1 cellular context compared by ENCODE assay signal in genomic region chr1:20964540-20965484, GRCh38.
TF ChIP-seq lines count a peak whose summit lies in the region.

No MANE protein-coding gene starts in this region.

TF ChIP-seq in GM23338, 12 proteins besides CTCF, POLR2A, EP300 and RAD21 (continued from another document):
- TF ChIP-seq, protein P1, sequence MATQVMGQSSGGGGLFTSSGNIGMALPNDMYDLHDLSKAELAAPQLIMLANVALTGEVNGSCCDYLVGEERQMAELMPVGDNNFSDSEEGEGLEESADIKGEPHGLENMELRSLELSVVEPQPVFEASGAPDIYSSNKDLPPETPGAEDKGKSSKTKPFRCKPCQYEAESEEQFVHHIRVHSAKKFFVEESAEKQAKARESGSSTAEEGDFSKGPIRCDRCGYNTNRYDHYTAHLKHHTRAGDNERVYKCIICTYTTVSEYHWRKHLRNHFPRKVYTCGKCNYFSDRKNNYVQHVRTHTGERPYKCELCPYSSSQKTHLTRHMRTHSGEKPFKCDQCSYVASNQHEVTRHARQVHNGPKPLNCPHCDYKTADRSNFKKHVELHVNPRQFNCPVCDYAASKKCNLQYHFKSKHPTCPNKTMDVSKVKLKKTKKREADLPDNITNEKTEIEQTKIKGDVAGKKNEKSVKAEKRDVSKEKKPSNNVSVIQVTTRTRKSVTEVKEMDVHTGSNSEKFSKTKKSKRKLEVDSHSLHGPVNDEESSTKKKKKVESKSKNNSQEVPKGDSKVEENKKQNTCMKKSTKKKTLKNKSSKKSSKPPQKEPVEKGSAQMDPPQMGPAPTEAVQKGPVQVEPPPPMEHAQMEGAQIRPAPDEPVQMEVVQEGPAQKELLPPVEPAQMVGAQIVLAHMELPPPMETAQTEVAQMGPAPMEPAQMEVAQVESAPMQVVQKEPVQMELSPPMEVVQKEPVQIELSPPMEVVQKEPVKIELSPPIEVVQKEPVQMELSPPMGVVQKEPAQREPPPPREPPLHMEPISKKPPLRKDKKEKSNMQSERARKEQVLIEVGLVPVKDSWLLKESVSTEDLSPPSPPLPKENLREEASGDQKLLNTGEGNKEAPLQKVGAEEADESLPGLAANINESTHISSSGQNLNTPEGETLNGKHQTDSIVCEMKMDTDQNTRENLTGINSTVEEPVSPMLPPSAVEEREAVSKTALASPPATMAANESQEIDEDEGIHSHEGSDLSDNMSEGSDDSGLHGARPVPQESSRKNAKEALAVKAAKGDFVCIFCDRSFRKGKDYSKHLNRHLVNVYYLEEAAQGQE (IDR thresholded peaks at IDR 0.05; ENCODE audit: unreplicated experiment) = no peak
- no peak for TF ChIP-seq ZNF331 (CRISPR knock-in tag; IDR thresholded peaks at IDR 0.05; ENCODE audit: low read depth)
- no peak for TF ChIP-seq CREB1 (CRISPR knock-in tag; IDR thresholded peaks at IDR 0.05; ENCODE audit: low read depth)
